32 cellular contexts compared by ENCODE assay signal in the genomic region with DNA sequence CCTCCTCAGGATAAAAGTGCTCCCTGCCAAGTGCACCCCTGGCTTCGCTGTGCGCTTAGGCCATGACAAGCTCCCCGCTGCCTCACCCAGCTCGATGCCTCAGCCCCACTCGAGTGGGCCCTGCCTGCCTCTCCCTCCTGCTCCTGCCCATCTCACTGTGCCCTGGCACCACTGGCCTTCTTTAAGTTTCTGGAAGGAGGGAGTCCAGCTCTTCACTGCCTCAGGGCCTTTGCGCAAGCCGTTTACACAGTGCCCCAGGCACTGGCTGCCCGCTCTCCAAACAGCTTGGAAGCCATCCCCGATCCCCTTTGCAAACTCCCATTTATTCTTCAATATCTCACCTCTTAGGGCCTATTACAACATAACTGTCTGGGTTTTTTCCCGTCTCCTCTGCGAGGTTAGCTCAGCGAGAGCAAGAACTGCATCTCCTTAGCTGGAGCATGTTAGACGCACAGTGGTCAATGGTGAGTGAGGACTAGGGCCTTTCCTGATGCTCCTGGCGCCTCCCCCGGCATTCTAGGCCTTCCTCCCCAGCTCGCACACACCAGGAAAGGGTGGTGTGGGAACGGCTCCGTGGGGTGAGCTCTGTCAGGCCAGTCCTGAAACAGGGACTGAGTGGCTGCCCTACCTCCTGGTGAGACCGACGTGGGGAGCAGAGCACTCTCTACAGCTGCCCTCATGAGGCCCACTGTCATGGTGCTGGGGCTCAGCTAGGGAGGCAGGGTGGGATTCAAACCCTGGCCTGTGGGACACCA. TPM values are rescaled to one million over a fixed set of nuclear protein-coding genes. Genes with fewer than 3 reads are reported as not detected.
"Had no signal": no experiment of that assay in that cellular context is flagged by ENCODE, and none has a peak within 500 bp of the region (broad histone marks: within the 10 kb centered on the region; RNA-seq: fewer than 3 reads in every experiment).

No MANE protein-coding gene starts in this region.

- H3K27ac Mint-ChIP-seq: activated B cell treated with CpG ODN at 0.5 μM for 24 hours; activated CD4-positive, alpha-beta T cell treated with anti-CD3 and anti-CD28 coated beads for 36 hours; activated naive CD4-positive, alpha-beta T cell treated with anti-CD3 and anti-CD28 coated beads for 36 hours; activated naive CD8-positive, alpha-beta T cell treated with anti-CD3 and anti-CD28 coated beads, Interleukin-2, amount 10 ng/mL, durations not matched to agents 7 days and 5 days; endodermal cell; memory B cell; stimulated activated effector memory CD8-positive, alpha-beta T cell treated with anti-CD3 and anti-CD28 coated beads, Interleukin-12 subunit alpha, Interleukin-12 subunit beta, amount 100 ng/mL, for 72 hours; stimulated activated naive CD8-positive, alpha-beta T cell treated with anti-CD3 and anti-CD28 coated beads, Interleukin-15, amount 100 ng/mL, for 72 hours had no signal

- H3K36me3 ChIP-seq: esophagus squamous epithelium, gastroesophageal sphincter, pancreas, tibial artery, uterus had no signal

- H3K36me3 Mint-ChIP-seq: activated naive CD8-positive, alpha-beta T cell treated with anti-CD3 and anti-CD28 coated beads, Interleukin-2, amount 10 ng/mL, durations not matched to agents 7 days and 5 days; memory B cell; stimulated activated effector memory CD8-positive, alpha-beta T cell treated with anti-CD3 and anti-CD28 coated beads, Interleukin-12 subunit alpha, Interleukin-12 subunit beta, amount 100 ng/mL, for 72 hours had no signal

- H3K4me3 ChIP-seq: esophagus squamous epithelium, gastroesophageal sphincter, mucosa of descending colon, pancreas, skin epidermis, tibial artery, uterus had no signal

- H3K9me3 ChIP-seq: gastroesophageal sphincter, pancreas, tibial artery, uterus had no signal

- FAIRE-seq: bronchial epithelial cell, islet of Langerhans, pancreas had no signal

- H3K4me1 ChIP-seq: pancreas, uterus had no signal

- DNase-seq: activated B cell treated with CpG ODN at 0.5 μM for 24 hours; activated CD4-positive, alpha-beta T cell treated with anti-CD3 and anti-CD28 coated beads for 36 hours; activated CD4-positive, alpha-beta T cell treated with anti-CD3 and anti-CD28 coated beads, Interleukin-2, amount 50 U/mL, for 48 hours; activated CD8-positive, alpha-beta memory T cell treated with anti-CD3 and anti-CD28 coated beads, Interleukin-2, amount 50 U/mL, for 48 hours; activated effector memory CD4-positive, alpha-beta T cell treated with Interleukin-2 at 50 U/mL for 16 hours; activated naive CD4-positive, alpha-beta T cell treated with anti-CD3 and anti-CD28 coated beads for 36 hours; activated naive CD8-positive, alpha-beta T cell treated with anti-CD3 and anti-CD28 coated beads, Interleukin-2, amount 10 ng/mL, durations not matched to agents 7 days and 5 days; activated T-cell treated with anti-CD3 and anti-CD28 coated beads, Interleukin-2, amount 50 U/mL, for 48 hours; amygdala; cerebellar nuclear complex; cortex of kidney; endodermal cell; esophagus squamous epithelium; head of caudate nucleus; mucosa of descending colon; pancreas; stimulated activated CD4-positive, alpha-beta T cell treated with anti-CD3 and anti-CD28 coated beads, Interleukin-2, amount 100 ng/mL, for 24 hours; stimulated activated naive CD8-positive, alpha-beta T cell treated with anti-CD3 and anti-CD28 coated beads, Interleukin-15, amount 100 ng/mL, for 72 hours; T-helper 9 cell; tibial artery; uterus had no signal

- H3K9me3 Mint-ChIP-seq: activated B cell treated with CpG ODN at 0.5 μM for 24 hours; activated naive CD4-positive, alpha-beta T cell treated with anti-CD3 and anti-CD28 coated beads for 36 hours; activated naive CD8-positive, alpha-beta T cell treated with anti-CD3 and anti-CD28 coated beads, Interleukin-2, amount 10 ng/mL, durations not matched to agents 7 days and 5 days; endodermal cell; memory B cell; stimulated activated effector memory CD8-positive, alpha-beta T cell treated with anti-CD3 and anti-CD28 coated beads, Interleukin-12 subunit alpha, Interleukin-12 subunit beta, amount 100 ng/mL, for 72 hours; stimulated activated naive CD8-positive, alpha-beta T cell treated with anti-CD3 and anti-CD28 coated beads, Interleukin-15, amount 100 ng/mL, for 72 hours had no signal

- H3K27me3 Mint-ChIP-seq: activated B cell treated with CpG ODN at 0.5 μM for 24 hours; activated CD4-positive, alpha-beta T cell treated with anti-CD3 and anti-CD28 coated beads for 36 hours; activated naive CD8-positive, alpha-beta T cell treated with anti-CD3 and anti-CD28 coated beads, Interleukin-2, amount 10 ng/mL, durations not matched to agents 7 days and 5 days; stimulated activated naive CD8-positive, alpha-beta T cell treated with anti-CD3 and anti-CD28 coated beads, Interleukin-15, amount 100 ng/mL, for 72 hours had no signal

- H3K4me1 Mint-ChIP-seq: activated B cell treated with CpG ODN at 0.5 μM for 24 hours; activated CD4-positive, alpha-beta T cell treated with anti-CD3 and anti-CD28 coated beads for 36 hours; activated naive CD8-positive, alpha-beta T cell treated with anti-CD3 and anti-CD28 coated beads, Interleukin-2, amount 10 ng/mL, durations not matched to agents 7 days and 5 days; memory B cell; stimulated activated effector memory CD8-positive, alpha-beta T cell treated with anti-CD3 and anti-CD28 coated beads, Interleukin-12 subunit alpha, Interleukin-12 subunit beta, amount 100 ng/mL, for 72 hours; stimulated activated naive CD8-positive, alpha-beta T cell treated with anti-CD3 and anti-CD28 coated beads, Interleukin-15, amount 100 ng/mL, for 72 hours had no signal

- ATAC-seq: activated CD4-positive, alpha-beta T cell treated with anti-CD3 and anti-CD28 coated beads for 36 hours; mucosa of descending colon; pancreas; right cardiac atrium; stimulated activated effector memory CD8-positive, alpha-beta T cell treated with anti-CD3 and anti-CD28 coated beads, Interleukin-12 subunit alpha, Interleukin-12 subunit beta, amount 100 ng/mL, for 72 hours; stimulated activated naive CD8-positive, alpha-beta T cell treated with anti-CD3 and anti-CD28 coated beads, Interleukin-15, amount 100 ng/mL, for 72 hours had no signal

- H3K27me3 ChIP-seq: esophagus squamous epithelium, gastroesophageal sphincter, pancreas, tibial artery, uterus had no signal

- H3K27ac ChIP-seq: esophagus squamous epithelium, pancreas, tibial artery, uterus had no signal

- H3K4me3 Mint-ChIP-seq: activated B cell treated with CpG ODN at 0.5 μM for 24 hours; activated CD4-positive, alpha-beta T cell treated with anti-CD3 and anti-CD28 coated beads for 36 hours; activated naive CD4-positive, alpha-beta T cell treated with anti-CD3 and anti-CD28 coated beads for 36 hours; activated naive CD8-positive, alpha-beta T cell treated with anti-CD3 and anti-CD28 coated beads, Interleukin-2, amount 10 ng/mL, durations not matched to agents 7 days and 5 days; endodermal cell; memory B cell; stimulated activated effector memory CD8-positive, alpha-beta T cell treated with anti-CD3 and anti-CD28 coated beads, Interleukin-12 subunit alpha, Interleukin-12 subunit beta, amount 100 ng/mL, for 72 hours; stimulated activated naive CD8-positive, alpha-beta T cell treated with anti-CD3 and anti-CD28 coated beads, Interleukin-15, amount 100 ng/mL, for 72 hours had no signal

RNA-seq across cellular contexts. Expression of a gene that starts 31.9 kb away (rescaled TPM):
- total RNA-seq: activated B cell treated with CpG ODN at 0.5 μM for 24 hours; activated CD4-positive, alpha-beta T cell treated with anti-CD3 and anti-CD28 coated beads for 36 hours; activated CD8-positive, alpha-beta memory T cell treated with anti-CD3 and anti-CD28 coated beads for 36 hours; activated naive CD4-positive, alpha-beta T cell treated with anti-CD3 and anti-CD28 coated beads for 36 hours; T-helper 1 cell treated with Interleukin-12 subunit alpha and Interleukin-12 subunit beta and Interleukin-4 antibody, amounts not matched to agents 30 ng/mL and 1 ng/mL, for 36 hours had no signal

RNA-seq across cellular contexts. Expression of a gene that starts 48.5 kb away (rescaled TPM):
- total RNA-seq: activated B cell treated with CpG ODN at 0.5 μM for 24 hours; activated CD4-positive, alpha-beta T cell treated with anti-CD3 and anti-CD28 coated beads for 36 hours; activated CD8-positive, alpha-beta memory T cell treated with anti-CD3 and anti-CD28 coated beads for 36 hours; activated naive CD4-positive, alpha-beta T cell treated with anti-CD3 and anti-CD28 coated beads for 36 hours; activated naive CD8-positive, alpha-beta T cell treated with anti-CD3 and anti-CD28 coated beads, Interleukin-2, amount 10 ng/mL, durations not matched to agents 7 days and 5 days; bronchial epithelial cell; lower leg skin; pancreas; pulmonary artery endothelial cell; T-helper 1 cell treated with Interleukin-12 subunit alpha and Interleukin-12 subunit beta and Interleukin-4 antibody, amounts not matched to agents 30 ng/mL and 1 ng/mL, for 36 hours had no signal
